ENCODE assay signal across 9 cellular contexts in genomic region chr3:172065967-172066762, GRCh38. TPM values are rescaled to one million over a fixed set of nuclear protein-coding genes. Genes with fewer than 3 reads are reported as not detected.
DNase-seq lines count a peak whose midpoint lies in the region; ATAC-seq and TF ChIP-seq lines count a peak whose summit lies in the region.
"Had no signal": no experiment of that assay in that cellular context is flagged by ENCODE, and none has a peak within 500 bp of the region (broad histone marks: within the 10 kb centered on the region; RNA-seq: fewer than 3 reads in every experiment).

No MANE protein-coding gene starts in this region.

- H3K4me3 Mint-ChIP-seq in brain, result peak overlapping the region; percentile 11 to 40 (median 22)
- H3K4me3 Mint-ChIP-seq in effector memory CD8-positive, alpha-beta T cell, result no peak overlapping the region
- no peak overlapping the region for H3K4me3 Mint-ChIP-seq in activated naive CD4-positive, alpha-beta T cell treated with anti-CD3 and anti-CD28 coated beads for 36 hours
- H3K4me3 Mint-ChIP-seq: activated T-helper 1 cell treated with anti-CD3 and anti-CD28 coated beads, Interleukin-12 subunit alpha, Interleukin-12 subunit beta, Interleukin-2, Interleukin-4 antibody, amounts not matched to agents 30 ng/mL and 10 ng/mL and 1 ng/mL, durations not matched to agents 14 hours and 24 hours and 36 hours had no signal

- no peaks in the 10 kb centered on the region for H3K36me3 ChIP-seq in mucosa of descending colon (ENCODE audit: low read depth)

- TF ChIP-seq CTCF in brain (conservative IDR thresholded peaks at IDR 0.05) (no peak), mucosa of descending colon (IDR thresholded peaks at IDR 0.05) (no peak)

- no peaks in the 10 kb centered on the region for H3K9me3 ChIP-seq in mucosa of descending colon

- H3K4me3 ChIP-seq in mucosa of descending colon, result no peak overlapping the region

- CTCF ChIA-PET in activated naive CD4-positive, alpha-beta T cell treated with anti-CD3 and anti-CD28 coated beads for 36 hours (lab: Charles Lee), result interaction anchor here (1.1 kb wide), 1 partner anchor 8 kb away, joined by 5 read pairs; no protein-coding TSS in a partner anchor

- peak overlapping the region; percentile 46 to 85 (median 75) for H3K27ac Mint-ChIP-seq in brain
- peak overlapping the region in 1 of 2 donors; percentile 13 for H3K27ac Mint-ChIP-seq in effector memory CD8-positive, alpha-beta T cell
- no peak overlapping the region for H3K27ac Mint-ChIP-seq in activated naive CD4-positive, alpha-beta T cell treated with anti-CD3 and anti-CD28 coated beads for 36 hours
- H3K27ac Mint-ChIP-seq: activated T-helper 1 cell treated with anti-CD3 and anti-CD28 coated beads, Interleukin-12 subunit alpha, Interleukin-12 subunit beta, Interleukin-2, Interleukin-4 antibody, amounts not matched to agents 30 ng/mL and 10 ng/mL and 1 ng/mL, durations not matched to agents 14 hours and 24 hours and 36 hours had no signal

- H3K4me1 Mint-ChIP-seq in brain, result peaks cover 64% of the 10 kb centered on the region
- H3K4me1 Mint-ChIP-seq in effector memory CD8-positive, alpha-beta T cell (ENCODE audit: low read depth in 2 of 2), result peaks cover 23 to 46% of the 10 kb centered on the region in 2 donors
- H3K4me1 Mint-ChIP-seq in activated naive CD4-positive, alpha-beta T cell treated with anti-CD3 and anti-CD28 coated beads for 36 hours (ENCODE audit: low read depth), result peaks cover 36% of the 10 kb centered on the region

- H3K27me3 Mint-ChIP-seq in brain, result no peaks in the 10 kb centered on the region
- H3K27me3 Mint-ChIP-seq in effector memory CD8-positive, alpha-beta T cell, result no peaks in the 10 kb centered on the region
- H3K27me3 Mint-ChIP-seq in activated naive CD4-positive, alpha-beta T cell treated with anti-CD3 and anti-CD28 coated beads for 36 hours (ENCODE audit: low read depth), result no peaks in the 10 kb centered on the region

- DNase-seq in Caki2 (ENCODE audit: low read depth) (peak; percentile 85), mucosa of descending colon (peak in 1 of 3 donors; percentile 55), sciatic nerve (ENCODE audit: low spot score) (no peak), EL (no peak)
- DNase-seq in effector memory CD8-positive, alpha-beta T cell, result no peak
- no peak for DNase-seq in activated naive CD4-positive, alpha-beta T cell treated with anti-CD3 and anti-CD28 coated beads for 36 hours

- peaks cover 33% of the 10 kb centered on the region for H3K36me3 Mint-ChIP-seq in brain
- peaks cover 12% of the 10 kb centered on the region for H3K36me3 Mint-ChIP-seq in effector memory CD8-positive, alpha-beta T cell (ENCODE audit: insufficient read depth)
- H3K36me3 Mint-ChIP-seq in activated naive CD4-positive, alpha-beta T cell treated with anti-CD3 and anti-CD28 coated beads for 36 hours (ENCODE audit: low read depth), result peaks cover 3% of the 10 kb centered on the region

- peaks cover 70% of the 10 kb centered on the region for H3K4me1 ChIP-seq in mucosa of descending colon (ENCODE audit: low read depth)

- in situ Hi-C loops in Caki2 (cut with HindIII; ENCODE audit: low pct_unique_long_range_greater_than_20kb, low sequenced_read_pairs), result no loop called here

- intact Hi-C loops in mucosa of descending colon (cut with DNase I, micrococcal nuclease), result no loop called here
- intact Hi-C loops in activated naive CD4-positive, alpha-beta T cell treated with anti-CD3 and anti-CD28 coated beads for 36 hours (cut with micrococcal nuclease), result loop anchor here (2.0 kb wide), 2 partner anchors 19 to 41 kb away; no protein-coding TSS in a partner anchor
- intact Hi-C loops in sciatic nerve (cut with DNase I), result no loop called here

- H3K9me3 Mint-ChIP-seq in brain, result peaks cover 0 to 6% (median 0%) of the 10 kb centered on the region in 5 experiments
- no peaks in the 10 kb centered on the region for H3K9me3 Mint-ChIP-seq in effector memory CD8-positive, alpha-beta T cell
- no peaks in the 10 kb centered on the region for H3K9me3 Mint-ChIP-seq in activated naive CD4-positive, alpha-beta T cell treated with anti-CD3 and anti-CD28 coated beads for 36 hours

- ATAC-seq in HG02981 (IDR thresholded peaks at IDR 0.05; ENCODE audit: unreplicated experiment) (peak; percentile 31), mucosa of descending colon (peak; percentile 79), sciatic nerve (no peak)
- no peak for ATAC-seq in effector memory CD8-positive, alpha-beta T cell (replicated peaks)

RNA-seq across cellular contexts. Expression of gene FNDC3B, which starts 26.8 kb away (rescaled TPM):
- total RNA-seq in Caki2 (2014; rRNA removed; shearing (Covaris generic); ENCODE audit: low replicate concordance), result 70.0 and 77.7 TPM in 2 replicates
- 2.7 TPM for polyA plus RNA-seq in brain (ENCODE audit: insufficient read depth, low read depth, low replicate concordance)
- 100 to 1,000 TPM; 107 to 132 (median 126) TPM for total RNA-seq in mucosa of descending colon
- 10 to 100 TPM in 1 of 2 experiments, 1 to 10 TPM in 1; 9.2 to 13.5 TPM for total RNA-seq in activated naive CD4-positive, alpha-beta T cell treated with anti-CD3 and anti-CD28 coated beads for 36 hours
- total RNA-seq in sciatic nerve, result 171 TPM

Comparison
In these comparisons a context has a peak if more than half of its experiments do, and no peak if none do; other contexts are left out.
1. ATAC-seq: peak in HG02981 (single experiment) and mucosa of descending colon (single experiment); none in effector memory CD8-positive, alpha-beta T cell (single experiment) and sciatic nerve (single experiment).
2. H3K4me3 Mint-ChIP-seq: peak in brain (5 of 5); none in effector memory CD8-positive, alpha-beta T cell (0 of 2) and activated naive CD4-positive, alpha-beta T cell treated with anti-CD3 and anti-CD28 coated beads for 36 hours (single experiment).